Comparison of ENCODE assay signal across 34 cellular contexts in genomic region chr4:150074064-150074463, GRCh38. TPM values are rescaled to one million over a fixed set of nuclear protein-coding genes. Genes with fewer than 3 reads are reported as not detected.
"Had no signal": no experiment of that assay in that cellular context is flagged by ENCODE, and none has a peak within 500 bp of the region (broad histone marks: within the 10 kb centered on the region; RNA-seq: fewer than 3 reads in every experiment).

No MANE protein-coding gene starts in this region.

- DNase-seq: activated B cell treated with CpG ODN at 0.5 μM for 24 hours; activated CD4-positive, alpha-beta T cell treated with anti-CD3 and anti-CD28 coated beads for 48 hours; activated CD4-positive, alpha-beta T cell treated with anti-CD3 and anti-CD28 coated beads, Interleukin-2, amount 50 U/mL, for 1 hour; activated CD4-positive, alpha-beta T cell treated with anti-CD3 and anti-CD28 coated beads, Interleukin-2, amount 50 U/mL, for 48 hours; activated CD8-positive, alpha-beta memory T cell treated with anti-CD3 and anti-CD28 coated beads for 24 hours; activated CD8-positive, alpha-beta T cell treated with anti-CD3 and anti-CD28 coated beads for 36 hours; activated effector memory CD4-positive, alpha-beta T cell treated with Interleukin-2 at 50 U/mL for 16 hours; activated gamma-delta T cell treated with Interleukin-2 at 50 U/mL for 16 hours; activated naive CD4-positive, alpha-beta T cell treated with anti-CD3 and anti-CD28 coated beads, Interleukin-2, amount 50 U/mL, for 16 hours; activated naive CD4-positive, alpha-beta T cell treated with Interleukin-2 at 50 U/mL for 16 hours; activated naive CD8-positive, alpha-beta T cell treated with anti-CD3 and anti-CD28 coated beads, Interleukin-2, amount 50 U/mL, for 24 hours; activated T-cell treated with anti-CD3 and anti-CD28 coated beads, Interleukin-2, amount 50 U/mL, for 4 hours; adrenal gland; amygdala; aorta; body of pancreas; central memory CD4-positive, alpha-beta T cell; cerebellar nuclear complex; colonic mucosa; effector CD8-positive, alpha-beta T cell; foreskin fibroblast; head of caudate nucleus; T-helper 17 cell; T1000; WERI-Rb-1 had no signal

- H3K27ac ChIP-seq: adrenal gland, body of pancreas, cardiac muscle cell, colonic mucosa, epithelial cell of prostate, WERI-Rb-1 had no signal

- H3K9me3 ChIP-seq: adrenal gland, body of pancreas, colonic mucosa had no signal

- H3K36me3 ChIP-seq: adrenal gland, cardiac muscle cell, colonic mucosa, WERI-Rb-1 had no signal

- ATAC-seq: activated CD4-positive, CD25-positive, alpha-beta regulatory T cell treated with anti-CD3 and anti-CD28 coated beads, Interleukin-2, amount 50 U/mL, for 24 hours; activated CD8-positive, alpha-beta T cell treated with anti-CD3 and anti-CD28 coated beads for 36 hours; activated naive CD8-positive, alpha-beta T cell treated with anti-CD3 and anti-CD28 coated beads, Interleukin-2, amount 50 U/mL, for 24 hours; activated T-cell treated with anti-CD3 and anti-CD28 coated beads, Interleukin-2, amount 50 U/mL, for 4 hours; activated T-helper 17 cell treated with anti-CD3 and anti-CD28 coated beads, Interleukin-2, amount 50 U/mL, for 72 hours; body of pancreas; T-helper 17 cell had no signal

- H3K4me1 ChIP-seq: colonic mucosa had no signal

- FAIRE-seq: endometrium, endothelial cell of umbilical vein, frontal cortex had no signal

- H3K27ac Mint-ChIP-seq: activated B cell treated with CpG ODN at 0.5 μM for 24 hours; activated CD8-positive, alpha-beta T cell treated with anti-CD3 and anti-CD28 coated beads for 36 hours; activated naive CD8-positive, alpha-beta T cell; activated naive CD8-positive, alpha-beta T cell treated with anti-CD3 and anti-CD28 coated beads, Interleukin-2, amount 50 U/mL, for 24 hours; activated T-helper 17 cell treated with anti-CD3 and anti-CD28 coated beads, Interleukin-2, amount 50 U/mL, for 72 hours; T-helper 17 cell; T-helper 2 cell treated with Interferon-gamma antibody and Interleukin-4, amounts not matched to agents 5 μg/mL and 100 μg/mL, for 36 hours had no signal

- H3K4me3 Mint-ChIP-seq: activated B cell treated with CpG ODN at 0.5 μM for 24 hours; activated CD8-positive, alpha-beta T cell treated with anti-CD3 and anti-CD28 coated beads for 36 hours; activated naive CD8-positive, alpha-beta T cell; activated naive CD8-positive, alpha-beta T cell treated with anti-CD3 and anti-CD28 coated beads, Interleukin-2, amount 50 U/mL, for 24 hours; activated T-cell treated with anti-CD3 and anti-CD28 coated beads, Interleukin-2, amount 50 U/mL, for 4 hours; activated T-helper 17 cell treated with anti-CD3 and anti-CD28 coated beads, Interleukin-2, amount 50 U/mL, for 72 hours; T-helper 17 cell; T-helper 2 cell treated with Interferon-gamma antibody and Interleukin-4, amounts not matched to agents 5 μg/mL and 100 μg/mL, for 36 hours had no signal

- H3K4me1 Mint-ChIP-seq: activated T-helper 17 cell treated with anti-CD3 and anti-CD28 coated beads, Interleukin-2, amount 50 U/mL, for 72 hours; T-helper 17 cell had no signal

- H3K36me3 Mint-ChIP-seq: activated naive CD8-positive, alpha-beta T cell had no signal

- H3K27me3 ChIP-seq: adrenal gland, body of pancreas, colonic mucosa had no signal

- H3K9me3 Mint-ChIP-seq: activated B cell treated with CpG ODN at 0.5 μM for 24 hours; activated CD8-positive, alpha-beta T cell treated with anti-CD3 and anti-CD28 coated beads for 36 hours; activated naive CD8-positive, alpha-beta T cell treated with anti-CD3 and anti-CD28 coated beads, Interleukin-2, amount 50 U/mL, for 24 hours; activated T-helper 17 cell treated with anti-CD3 and anti-CD28 coated beads, Interleukin-2, amount 50 U/mL, for 72 hours; T-helper 2 cell treated with Interferon-gamma antibody and Interleukin-4, amounts not matched to agents 5 μg/mL and 100 μg/mL, for 36 hours had no signal

- H3K4me3 ChIP-seq: adrenal gland, body of pancreas, cardiac muscle cell, colonic mucosa had no signal

RNA-seq across cellular contexts. Expression of gene DCLK2, which starts 4.2 kb away (rescaled TPM):
- total RNA-seq: activated CD8-positive, alpha-beta T cell treated with anti-CD3 and anti-CD28 coated beads for 36 hours; T-helper 17 cell had no signal
